In genomic region chr1:9167638-9168037, GRCh38 we compare ENCODE assay signal across 2 cellular contexts.
TF ChIP-seq lines count a peak whose summit lies in the region.

No MANE protein-coding gene starts in this region.

TF ChIP-seq in IMR-90, 13 proteins besides CTCF, POLR2A, EP300 and RAD21:
- TF ChIP-seq MAFK (IDR thresholded peaks at IDR 0.05; ENCODE audit: low read depth, low read length): no peak
- TF ChIP-seq FOS (IDR thresholded peaks at IDR 0.05; ENCODE audit: low read depth, low read length): no peak
- no peak for TF ChIP-seq RFX5 (IDR thresholded peaks at IDR 0.05; ENCODE audit: low read depth, low read length)
- no peak for TF ChIP-seq ELK1 (IDR thresholded peaks at IDR 0.05; ENCODE audit: borderline replicate concordance, low read depth, low read length)
- no peak for TF ChIP-seq MXI1 (IDR thresholded peaks at IDR 0.05; ENCODE audit: borderline replicate concordance, low read depth, low read length)
- no peak for TF ChIP-seq SMC3 (IDR thresholded peaks at IDR 0.05; ENCODE audit: low read depth, low read length)
- TF ChIP-seq MAZ (IDR thresholded peaks at IDR 0.05; ENCODE audit: borderline replicate concordance, low read depth, low read length): no peak
- TF ChIP-seq USF2 (IDR thresholded peaks at IDR 0.05; ENCODE audit: low read depth, low read length): no peak
- TF ChIP-seq BHLHE40 (IDR thresholded peaks at IDR 0.05; ENCODE audit: low read depth, low read length): no peak
- TF ChIP-seq NFE2L2 (IDR thresholded peaks at IDR 0.05; ENCODE audit: low read depth, low read length): no peak

TF ChIP-seq in H1, 55 proteins besides CTCF, POLR2A, EP300 and RAD21:
- TF ChIP-seq GABPA (IDR thresholded peaks at IDR 0.05; ENCODE audit: borderline replicate concordance, insufficient read depth, low read length): no peak
- TF ChIP-seq CEBPB (IDR thresholded peaks at IDR 0.05; ENCODE audit: low read depth, low read length): no peak
- TF ChIP-seq USF2 (IDR thresholded peaks at IDR 0.05; ENCODE audit: low read length): no peak
- TF ChIP-seq EGR1 (IDR thresholded peaks at IDR 0.05; ENCODE audit: borderline replicate concordance, low read depth, low read length): no peak
- no peak for TF ChIP-seq FOSL1 (IDR thresholded peaks at IDR 0.05; ENCODE audit: insufficient read depth, low read depth, low read length)
- TF ChIP-seq SRF (IDR thresholded peaks at IDR 0.05; ENCODE audit: low read depth, low read length): no peak
- TF ChIP-seq BRCA1 (IDR thresholded peaks at IDR 0.05; ENCODE audit: low read depth, low read length): no peak
- no peak for TF ChIP-seq BACH1 (IDR thresholded peaks at IDR 0.05; ENCODE audit: low read length)
- TF ChIP-seq ZNF274 (IDR thresholded peaks at IDR 0.05; ENCODE audit: borderline replicate concordance, extremely low read depth, low read length): no peak
- TF ChIP-seq SIX5 (IDR thresholded peaks at IDR 0.05; ENCODE audit: low read depth, low read length): no peak
- TF ChIP-seq SP1 (IDR thresholded peaks at IDR 0.05; ENCODE audit: low read depth, low read length): no peak
- TF ChIP-seq GTF2F1 (IDR thresholded peaks at IDR 0.05; ENCODE audit: borderline replicate concordance, low read depth, low read length): no peak
- no peak for TF ChIP-seq HDAC2 (IDR thresholded peaks at IDR 0.05; ENCODE audit: borderline replicate concordance in 1 of 2, low read depth in 2 of 2, low read length in 2 of 2)
- no peak for TF ChIP-seq KDM5A (IDR thresholded peaks at IDR 0.05; ENCODE audit: low read length)
- no peak for TF ChIP-seq RNF2 (IDR thresholded peaks at IDR 0.05; ENCODE audit: borderline replicate concordance, low read depth, low read length, missing control alignments, poor library complexity, severe bottlenecking)
- no peak for TF ChIP-seq NANOG (IDR thresholded peaks at IDR 0.05; ENCODE audit: insufficient read depth, low read depth, low read length, poor library complexity, severe bottlenecking)
- TF ChIP-seq CBX8 (IDR thresholded peaks at IDR 0.05; ENCODE audit: borderline replicate concordance, low read depth, low read length): no peak
- no peak for TF ChIP-seq TBP (IDR thresholded peaks at IDR 0.05; ENCODE audit: low read depth, low read length)
- no peak for TF ChIP-seq EZH2 (IDR thresholded peaks at IDR 0.05; ENCODE audit: low read depth, low read length, severe bottlenecking)
- TF ChIP-seq TCF12 (IDR thresholded peaks at IDR 0.05; ENCODE audit: low read depth, low read length): no peak
